ENCODE assay signal across 1 cellular context in the genomic region with DNA sequence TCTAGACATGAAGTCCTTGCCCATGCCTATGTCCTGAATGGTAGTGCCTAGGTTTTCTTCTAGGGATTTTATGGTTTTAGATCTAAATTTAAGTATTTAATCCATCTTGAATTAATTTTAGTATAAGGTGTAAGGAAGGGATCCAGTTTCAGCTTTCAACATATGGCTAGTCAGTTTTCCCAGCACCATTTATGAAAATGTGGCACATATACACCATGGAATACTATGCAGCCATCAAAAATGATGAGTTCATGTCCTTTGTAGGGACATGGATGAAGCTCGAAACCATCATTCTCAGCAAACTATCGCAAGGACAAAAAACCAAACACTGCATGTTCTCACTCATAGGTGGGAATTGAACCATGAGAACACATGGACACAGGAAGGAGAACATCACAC.
TF ChIP-seq lines count a peak whose summit lies in the region.

No MANE protein-coding gene starts in this region.

TF ChIP-seq in K562, 482 proteins besides CTCF, POLR2A, EP300 and RAD21:
- TF ChIP-seq RBM25 (IDR thresholded peaks at IDR 0.05; ENCODE audit: low read depth, low read length, severe bottlenecking) = peak; percentile 15
- TF ChIP-seq BCOR (IDR thresholded peaks at IDR 0.05) = peak; percentile 54; the same call in 1 of the 2 replicates
- 0 out of 4 replicates have a peak, but pooled peaks of 1 of the 2 experiments have one; percentile 26 for TF ChIP-seq KDM1A (IDR thresholded peaks at IDR 0.05)
- peak; percentile 69 for TF ChIP-seq ZNF146 (CRISPR knock-in tag; IDR thresholded peaks at IDR 0.05; ENCODE audit: unreplicated experiment)
- 0 out of 2 replicates have a peak, but pooled peaks have one; percentile 31 for TF ChIP-seq ZNF24 (IDR thresholded peaks at IDR 0.05)
